25 cellular contexts compared by ENCODE assay signal in genomic region chr14:44613061-44613712, GRCh38.
"Had no signal": no experiment of that assay in that cellular context is flagged by ENCODE, and none has a peak within 500 bp of the region (broad histone marks: within the 10 kb centered on the region; RNA-seq: fewer than 3 reads in every experiment).

No MANE protein-coding gene starts in this region.

- H3K36me3 ChIP-seq: neutrophil, right lobe of liver, upper lobe of left lung had no signal

- H3K9me3 Mint-ChIP-seq: activated T-helper 1 cell treated with anti-CD3 and anti-CD28 coated beads, Interleukin-12 subunit alpha, Interleukin-12 subunit beta, Interleukin-2, Interleukin-4 antibody, amounts not matched to agents 30 ng/mL and 10 ng/mL and 1 ng/mL, durations not matched to agents 14 hours and 24 hours and 36 hours; nephron progenitor cell; stimulated activated effector memory CD8-positive, alpha-beta T cell treated with anti-CD3 and anti-CD28 coated beads, Interleukin-12 subunit alpha, Interleukin-12 subunit beta, amount 100 ng/mL, for 72 hours; stimulated activated naive CD8-positive, alpha-beta T cell treated with anti-CD3 and anti-CD28 coated beads, Interleukin-15, Interleukin-2, amounts not matched to agents 100 ng/mL and 50 ng/mL, for 24 hours had no signal

- H3K4me1 Mint-ChIP-seq: activated CD4-positive, alpha-beta T cell treated with anti-CD3 and anti-CD28 coated beads for 36 hours; naive B cell; stimulated activated effector memory CD8-positive, alpha-beta T cell treated with anti-CD3 and anti-CD28 coated beads, Interleukin-12 subunit alpha, Interleukin-12 subunit beta, amount 100 ng/mL, for 72 hours had no signal

- H3K27me3 ChIP-seq: neutrophil, right lobe of liver, upper lobe of left lung had no signal

- H3K36me3 Mint-ChIP-seq: naive B cell; stimulated activated effector memory CD8-positive, alpha-beta T cell treated with anti-CD3 and anti-CD28 coated beads, Interleukin-12 subunit alpha, Interleukin-12 subunit beta, amount 100 ng/mL, for 72 hours had no signal

- H3K27ac ChIP-seq: neutrophil, right lobe of liver, upper lobe of left lung had no signal

- DNase-seq: activated CD4-positive, alpha-beta T cell treated with anti-CD3 and anti-CD28 coated beads for 36 hours; activated CD4-positive, CD25-positive, alpha-beta regulatory T cell; activated CD8-positive, alpha-beta memory T cell treated with anti-CD3 and anti-CD28 coated beads for 24 hours; activated gamma-delta T cell treated with Interleukin-2 at 50 U/mL for 16 hours; activated naive CD4-positive, alpha-beta T cell treated with anti-CD3 and anti-CD28 coated beads, Interleukin-2, amount 50 U/mL, for 16 hours; amniotic stem cell; central memory CD4-positive, alpha-beta T cell; foreskin fibroblast; head of caudate nucleus; hippocampal formation; left cardiac atrium; mammary epithelial cell; naive B cell; nephron progenitor cell; right lobe of liver; stimulated activated CD4-positive, alpha-beta T cell treated with anti-CD3 and anti-CD28 coated beads, Interleukin-12 subunit alpha, Interleukin-12 subunit beta, amount 100 ng/mL, for 4 hours; stimulated activated CD4-positive, alpha-beta T cell treated with anti-CD3 and anti-CD28 coated beads, Interleukin-4, amount 100 ng/mL, for 1 hour; upper lobe of left lung had no signal

- H3K9me3 ChIP-seq: neutrophil, right lobe of liver, upper lobe of left lung had no signal

- H3K4me3 ChIP-seq: right lobe of liver, upper lobe of left lung had no signal

- H3K27me3 Mint-ChIP-seq: activated CD4-positive, alpha-beta T cell treated with anti-CD3 and anti-CD28 coated beads for 36 hours; naive B cell; stimulated activated naive CD8-positive, alpha-beta T cell treated with anti-CD3 and anti-CD28 coated beads, Interleukin-15, Interleukin-2, amounts not matched to agents 100 ng/mL and 50 ng/mL, for 24 hours had no signal

- ATAC-seq: activated CD4-positive, alpha-beta T cell treated with anti-CD3 and anti-CD28 coated beads for 36 hours; left cardiac atrium; right lobe of liver; stimulated activated effector memory CD8-positive, alpha-beta T cell treated with anti-CD3 and anti-CD28 coated beads, Interleukin-12 subunit alpha, Interleukin-12 subunit beta, amount 100 ng/mL, for 72 hours had no signal

- H3K4me1 ChIP-seq: right lobe of liver, upper lobe of left lung had no signal

- FAIRE-seq: astrocyte, endothelial cell of umbilical vein, keratinocyte had no signal

- H3K4me3 Mint-ChIP-seq: activated CD4-positive, alpha-beta T cell treated with anti-CD3 and anti-CD28 coated beads for 36 hours; activated T-helper 1 cell treated with anti-CD3 and anti-CD28 coated beads, Interleukin-12 subunit alpha, Interleukin-12 subunit beta, Interleukin-2, Interleukin-4 antibody, amounts not matched to agents 30 ng/mL and 10 ng/mL and 1 ng/mL, durations not matched to agents 14 hours and 24 hours and 36 hours; naive B cell; nephron progenitor cell; stimulated activated effector memory CD8-positive, alpha-beta T cell treated with anti-CD3 and anti-CD28 coated beads, Interleukin-12 subunit alpha, Interleukin-12 subunit beta, amount 100 ng/mL, for 72 hours; stimulated activated naive CD8-positive, alpha-beta T cell treated with anti-CD3 and anti-CD28 coated beads, Interleukin-15, Interleukin-2, amounts not matched to agents 100 ng/mL and 50 ng/mL, for 24 hours had no signal

- H3K27ac Mint-ChIP-seq: activated CD4-positive, alpha-beta T cell treated with anti-CD3 and anti-CD28 coated beads for 36 hours; activated T-helper 1 cell treated with anti-CD3 and anti-CD28 coated beads, Interleukin-12 subunit alpha, Interleukin-12 subunit beta, Interleukin-2, Interleukin-4 antibody, amounts not matched to agents 30 ng/mL and 10 ng/mL and 1 ng/mL, durations not matched to agents 14 hours and 24 hours and 36 hours; naive B cell; nephron progenitor cell; stimulated activated effector memory CD8-positive, alpha-beta T cell treated with anti-CD3 and anti-CD28 coated beads, Interleukin-12 subunit alpha, Interleukin-12 subunit beta, amount 100 ng/mL, for 72 hours; stimulated activated naive CD8-positive, alpha-beta T cell treated with anti-CD3 and anti-CD28 coated beads, Interleukin-15, Interleukin-2, amounts not matched to agents 100 ng/mL and 50 ng/mL, for 24 hours had no signal
